In genomic region chr22:20495861-20496681, GRCh38 we compare ENCODE assay signal across 1 cellular context.
TF ChIP-seq lines count a peak whose summit lies in the region.

No MANE protein-coding gene starts in this region.

TF ChIP-seq in HepG2, 621 proteins besides CTCF, POLR2A, EP300 and RAD21 (continued from another document and continues in another):
- TF ChIP-seq ZBTB40 (IDR thresholded peaks at IDR 0.05) (peak; percentile 37), ZBTB40 (CRISPR knock-in tag; IDR thresholded peaks at IDR 0.05) (no peak), ZBTB1 (CRISPR knock-in tag; IDR thresholded peaks at IDR 0.05; ENCODE audit: borderline replicate concordance) (no peak), SCMH1 (CRISPR knock-in tag; IDR thresholded peaks at IDR 0.05; ENCODE audit: borderline replicate concordance) (no peak), ZNF580 (CRISPR knock-in tag; IDR thresholded peaks at IDR 0.05; ENCODE audit: borderline replicate concordance, low read depth) (0 out of 2 replicates have a peak, but pooled peaks have one; percentile 56), EED (CRISPR knock-in tag; IDR thresholded peaks at IDR 0.05) (no peak), NCOA5 (CRISPR knock-in tag; IDR thresholded peaks at IDR 0.05) (no peak), ZC3H4 (CRISPR knock-in tag; IDR thresholded peaks at IDR 0.05; ENCODE audit: borderline replicate concordance) (no peak), HHEX (CRISPR knock-in tag; IDR thresholded peaks at IDR 0.05) (no peak), CCDC6 (CRISPR knock-in tag; IDR thresholded peaks at IDR 0.05) (no peak; the same call in 1 of the 2 replicates), LCORL (IDR thresholded peaks at IDR 0.05) (peak; percentile 38; the same call in 1 of the 2 replicates), LCORL (CRISPR knock-in tag; IDR thresholded peaks at IDR 0.05) (no peak), ETS1 (CRISPR knock-in tag; IDR thresholded peaks at IDR 0.05) (no peak), CENPX (CRISPR knock-in tag; IDR thresholded peaks at IDR 0.05) (no peak), PRDM10 (CRISPR knock-in tag; IDR thresholded peaks at IDR 0.05; ENCODE audit: low read depth) (peak; percentile 61; the same call in 1 of the 2 replicates), ZNF329 (CRISPR knock-in tag; IDR thresholded peaks at IDR 0.05; ENCODE audit: low read depth) (0 out of 2 replicates have a peak, but pooled peaks have one; percentile 15), ZBTB49 (CRISPR knock-in tag; IDR thresholded peaks at IDR 0.05; ENCODE audit: borderline replicate concordance) (no peak)
- TF ChIP-seq, protein P1, sequence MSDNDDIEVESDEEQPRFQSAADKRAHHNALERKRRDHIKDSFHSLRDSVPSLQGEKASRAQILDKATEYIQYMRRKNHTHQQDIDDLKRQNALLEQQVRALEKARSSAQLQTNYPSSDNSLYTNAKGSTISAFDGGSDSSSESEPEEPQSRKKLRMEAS (IDR thresholded peaks at IDR 0.05) = peak; percentile 85
- TF ChIP-seq, protein P2, sequence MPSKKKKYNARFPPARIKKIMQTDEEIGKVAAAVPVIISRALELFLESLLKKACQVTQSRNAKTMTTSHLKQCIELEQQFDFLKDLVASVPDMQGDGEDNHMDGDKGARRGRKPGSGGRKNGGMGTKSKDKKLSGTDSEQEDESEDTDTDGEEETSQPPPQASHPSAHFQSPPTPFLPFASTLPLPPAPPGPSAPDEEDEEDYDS (CRISPR knock-in tag; IDR thresholded peaks at IDR 0.05) = peak; percentile 59; the same call in 1 of the 2 replicates
- TF ChIP-seq, protein P3, sequence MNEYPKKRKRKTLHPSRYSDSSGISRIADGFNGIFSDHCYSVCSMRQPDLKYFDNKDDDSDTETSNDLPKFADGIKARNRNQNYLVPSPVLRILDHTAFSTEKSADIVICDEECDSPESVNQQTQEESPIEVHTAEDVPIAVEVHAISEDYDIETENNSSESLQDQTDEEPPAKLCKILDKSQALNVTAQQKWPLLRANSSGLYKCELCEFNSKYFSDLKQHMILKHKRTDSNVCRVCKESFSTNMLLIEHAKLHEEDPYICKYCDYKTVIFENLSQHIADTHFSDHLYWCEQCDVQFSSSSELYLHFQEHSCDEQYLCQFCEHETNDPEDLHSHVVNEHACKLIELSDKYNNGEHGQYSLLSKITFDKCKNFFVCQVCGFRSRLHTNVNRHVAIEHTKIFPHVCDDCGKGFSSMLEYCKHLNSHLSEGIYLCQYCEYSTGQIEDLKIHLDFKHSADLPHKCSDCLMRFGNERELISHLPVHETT (CRISPR knock-in tag; conservative IDR thresholded peaks at IDR 0.05) = 0 out of 2 replicates have a peak, but pooled peaks have one; percentile 15
- TF ChIP-seq, protein P4, sequence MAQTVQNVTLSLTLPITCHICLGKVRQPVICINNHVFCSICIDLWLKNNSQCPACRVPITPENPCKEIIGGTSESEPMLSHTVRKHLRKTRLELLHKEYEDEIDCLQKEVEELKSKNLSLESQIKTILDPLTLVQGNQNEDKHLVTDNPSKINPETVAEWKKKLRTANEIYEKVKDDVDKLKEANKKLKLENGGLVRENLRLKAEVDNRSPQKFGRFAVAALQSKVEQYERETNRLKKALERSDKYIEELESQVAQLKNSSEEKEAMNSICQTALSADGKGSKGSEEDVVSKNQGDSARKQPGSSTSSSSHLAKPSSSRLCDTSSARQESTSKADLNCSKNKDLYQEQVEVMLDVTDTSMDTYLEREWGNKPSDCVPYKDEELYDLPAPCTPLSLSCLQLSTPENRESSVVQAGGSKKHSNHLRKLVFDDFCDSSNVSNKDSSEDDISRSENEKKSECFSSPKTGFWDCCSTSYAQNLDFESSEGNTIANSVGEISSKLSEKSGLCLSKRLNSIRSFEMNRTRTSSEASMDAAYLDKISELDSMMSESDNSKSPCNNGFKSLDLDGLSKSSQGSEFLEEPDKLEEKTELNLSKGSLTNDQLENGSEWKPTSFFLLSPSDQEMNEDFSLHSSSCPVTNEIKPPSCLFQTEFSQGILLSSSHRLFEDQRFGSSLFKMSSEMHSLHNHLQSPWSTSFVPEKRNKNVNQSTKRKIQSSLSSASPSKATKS (CRISPR knock-in tag; IDR thresholded peaks at IDR 0.05) = no peak; the same call in 1 of the 2 replicates
- TF ChIP-seq, protein P5, sequence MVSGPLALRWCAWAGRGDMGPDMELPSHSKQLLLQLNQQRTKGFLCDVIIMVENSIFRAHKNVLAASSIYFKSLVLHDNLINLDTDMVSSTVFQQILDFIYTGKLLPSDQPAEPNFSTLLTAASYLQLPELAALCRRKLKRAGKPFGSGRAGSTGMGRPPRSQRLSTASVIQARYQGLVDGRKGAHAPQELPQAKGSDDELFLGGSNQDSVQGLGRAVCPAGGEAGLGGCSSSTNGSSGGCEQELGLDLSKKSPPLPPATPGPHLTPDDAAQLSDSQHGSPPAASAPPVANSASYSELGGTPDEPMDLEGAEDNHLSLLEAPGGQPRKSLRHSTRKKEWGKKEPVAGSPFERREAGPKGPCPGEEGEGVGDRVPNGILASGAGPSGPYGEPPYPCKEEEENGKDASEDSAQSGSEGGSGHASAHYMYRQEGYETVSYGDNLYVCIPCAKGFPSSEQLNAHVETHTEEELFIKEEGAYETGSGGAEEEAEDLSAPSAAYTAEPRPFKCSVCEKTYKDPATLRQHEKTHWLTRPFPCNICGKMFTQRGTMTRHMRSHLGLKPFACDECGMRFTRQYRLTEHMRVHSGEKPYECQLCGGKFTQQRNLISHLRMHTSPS (CRISPR knock-in tag; IDR thresholded peaks at IDR 0.05; ENCODE audit: low read depth) = 0 out of 2 replicates have a peak, but pooled peaks have one; percentile 23
- TF ChIP-seq, protein P6, sequence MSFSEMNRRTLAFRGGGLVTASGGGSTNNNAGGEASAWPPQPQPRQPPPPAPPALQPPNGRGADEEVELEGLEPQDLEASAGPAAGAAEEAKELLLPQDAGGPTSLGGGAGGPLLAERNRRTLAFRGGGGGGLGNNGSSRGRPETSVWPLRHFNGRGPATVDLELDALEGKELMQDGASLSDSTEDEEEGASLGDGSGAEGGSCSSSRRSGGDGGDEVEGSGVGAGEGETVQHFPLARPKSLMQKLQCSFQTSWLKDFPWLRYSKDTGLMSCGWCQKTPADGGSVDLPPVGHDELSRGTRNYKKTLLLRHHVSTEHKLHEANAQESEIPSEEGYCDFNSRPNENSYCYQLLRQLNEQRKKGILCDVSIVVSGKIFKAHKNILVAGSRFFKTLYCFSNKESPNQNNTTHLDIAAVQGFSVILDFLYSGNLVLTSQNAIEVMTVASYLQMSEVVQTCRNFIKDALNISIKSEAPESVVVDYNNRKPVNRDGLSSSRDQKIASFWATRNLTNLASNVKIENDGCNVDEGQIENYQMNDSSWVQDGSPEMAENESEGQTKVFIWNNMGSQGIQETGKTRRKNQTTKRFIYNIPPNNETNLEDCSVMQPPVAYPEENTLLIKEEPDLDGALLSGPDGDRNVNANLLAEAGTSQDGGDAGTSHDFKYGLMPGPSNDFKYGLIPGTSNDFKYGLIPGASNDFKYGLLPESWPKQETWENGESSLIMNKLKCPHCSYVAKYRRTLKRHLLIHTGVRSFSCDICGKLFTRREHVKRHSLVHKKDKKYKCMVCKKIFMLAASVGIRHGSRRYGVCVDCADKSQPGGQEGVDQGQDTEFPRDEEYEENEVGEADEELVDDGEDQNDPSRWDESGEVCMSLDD (CRISPR knock-in tag; IDR thresholded peaks at IDR 0.05; ENCODE audit: borderline replicate concordance) = no peak
